8 cellular contexts compared by ENCODE assay signal in the genomic region with DNA sequence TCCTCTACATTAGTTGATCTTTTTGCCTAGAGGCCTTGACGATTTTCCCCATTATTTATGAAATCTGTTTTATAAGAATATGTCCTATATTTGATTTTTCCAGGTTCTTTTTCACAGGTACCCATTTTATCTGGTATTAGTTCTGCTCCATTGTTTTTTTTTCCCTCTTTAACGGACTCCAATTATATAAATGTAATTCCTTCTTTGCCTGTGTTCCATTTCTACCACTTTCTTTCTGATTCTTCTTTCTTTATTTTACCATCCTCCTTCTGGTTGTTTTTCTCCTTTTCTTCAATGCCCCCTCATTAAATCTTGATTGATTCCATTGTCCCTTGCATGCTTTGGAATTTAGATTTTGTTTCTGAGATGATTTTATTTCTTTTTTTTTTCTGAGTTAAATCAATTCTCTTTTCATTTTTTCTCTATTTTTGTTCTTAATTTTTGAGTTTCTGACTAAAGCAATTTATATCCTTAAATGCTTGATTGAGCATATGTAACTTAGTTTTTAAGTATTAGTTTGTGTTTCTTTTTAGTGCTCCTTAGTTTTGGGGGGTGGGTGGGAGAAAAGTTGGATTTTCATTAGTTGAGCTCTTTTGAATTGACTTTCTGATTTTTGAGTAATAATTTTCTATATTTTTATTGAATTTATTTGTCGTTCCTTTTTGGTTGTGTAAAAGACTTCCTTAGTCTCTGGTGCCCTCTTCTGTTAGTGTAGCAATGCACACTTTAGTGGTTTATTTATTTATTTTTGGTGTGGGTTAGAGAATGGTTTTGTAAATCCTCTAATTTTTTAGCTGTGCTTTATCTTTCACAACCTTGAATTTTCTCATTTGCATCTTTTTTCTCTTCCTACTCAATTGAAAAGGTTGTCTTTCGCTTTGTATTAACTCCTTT.
DNase-seq lines count a peak whose midpoint lies in the region; ATAC-seq and TF ChIP-seq lines count a peak whose summit lies in the region.
"Had no signal": no experiment of that assay in that cellular context is flagged by ENCODE, and none has a peak within 500 bp of the region (broad histone marks: within the 10 kb centered on the region; RNA-seq: fewer than 3 reads in every experiment).

No MANE protein-coding gene starts in this region.

- TF ChIP-seq CTCF in GM12872 (IDR thresholded peaks at IDR 0.05; ENCODE audit: insufficient read depth, low read depth, low read length) (peak; percentile 30; the same call in 1 of the 3 replicates), cardiac fibroblast (IDR thresholded peaks at IDR 0.05; ENCODE audit: low read depth, low read length) (peak; percentile 68), neural crest cell (conservative IDR thresholded peaks at IDR 0.05) (peak; percentile 69)

- H3K27ac Mint-ChIP-seq in neural crest cell (ENCODE audit: unreplicated experiment), result no peak overlapping the region
- H3K27ac Mint-ChIP-seq: activated B cell treated with CpG ODN at 0.5 μM for 24 hours had no signal

- H3K4me3 Mint-ChIP-seq in neural crest cell, result no peak overlapping the region
- H3K4me3 Mint-ChIP-seq: activated B cell treated with CpG ODN at 0.5 μM for 24 hours had no signal

- no peak overlapping the region for H3K4me3 ChIP-seq in cardiac fibroblast (replicated peaks in 1 of 2; ENCODE audit: low read depth in 2 of 2, low read length in 2 of 2)

- H3K27me3 Mint-ChIP-seq in neural crest cell (ENCODE audit: low read depth), result no peaks in the 10 kb centered on the region
- H3K27me3 Mint-ChIP-seq: activated B cell treated with CpG ODN at 0.5 μM for 24 hours had no signal

- DNase-seq in NCI-H2029 treated with DMSO at 0.1 percent for 48 hours (lab: John Stamatoyannopoulos, UW), result peak; percentile 52
- DNase-seq in cardiac fibroblast (ENCODE audit: low read depth in 2 of 2), result peak; percentile 55 to 68
- DNase-seq in neural crest cell (ENCODE audit: low read depth, low spot score), result no peak
- no peak for DNase-seq in OCI-M2 (lab: John Stamatoyannopoulos, UW; ENCODE audit: unreplicated experiment)
- no peak for DNase-seq in D341Med (ENCODE audit: low spot score)
- DNase-seq: activated B cell treated with CpG ODN at 0.5 μM for 24 hours had no signal

- H3K36me3 Mint-ChIP-seq in neural crest cell (ENCODE audit: low read depth), result peaks cover 6% of the 10 kb centered on the region

- peaks cover 6% of the 10 kb centered on the region for H3K9me3 Mint-ChIP-seq in neural crest cell

- ATAC-seq in HG02610 (IDR thresholded peaks at IDR 0.05; ENCODE audit: unreplicated experiment), result no peak

- H3K4me1 Mint-ChIP-seq in neural crest cell, result no peaks in the 10 kb centered on the region

Comparison
In these comparisons a context has a peak if more than half of its experiments do, and no peak if none do; other contexts are left out.
1. DNase-seq: peak in NCI-H2029 treated with DMSO at 0.1 percent for 48 hours (single experiment) and cardiac fibroblast (2 of 2); none in neural crest cell (single experiment), OCI-M2 (single experiment) and D341Med (single experiment).
2. Peak in every context shown above with its lines, with median percentiles within 50 percentile points of each other: CTCF ChIP-seq.